Comparison of ENCODE assay signal across 9 cellular contexts in the genomic region with DNA sequence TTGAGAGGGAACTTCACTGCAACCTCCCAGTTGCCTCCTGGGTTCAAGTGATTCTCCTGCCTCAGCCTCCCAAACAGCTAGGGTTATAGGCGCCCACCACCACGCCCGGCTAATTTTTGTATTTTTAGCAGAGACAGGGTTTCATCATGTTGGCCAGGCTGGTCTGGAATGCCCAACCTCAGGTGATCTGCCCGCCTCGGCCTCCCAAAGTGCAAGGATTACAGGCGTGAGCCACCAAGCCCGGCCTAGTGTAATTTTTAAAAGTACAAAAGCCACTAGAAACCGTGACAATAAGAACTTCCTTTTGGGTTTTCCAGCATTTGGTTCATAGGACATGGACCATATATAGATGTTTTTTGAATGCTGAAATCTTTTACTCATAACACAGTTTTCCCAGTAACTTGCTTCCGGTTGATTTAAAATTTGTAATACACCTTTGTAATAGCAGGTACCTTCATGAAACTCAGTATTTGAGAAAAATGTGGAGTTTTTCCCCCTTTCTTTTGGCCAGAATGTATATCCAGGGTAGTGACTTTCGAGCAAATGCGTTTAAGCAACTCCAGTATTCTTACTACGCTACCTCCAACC. TPM values are rescaled to one million over a fixed set of nuclear protein-coding genes. Genes with fewer than 3 reads are reported as not detected.
DNase-seq lines count a peak whose midpoint lies in the region; ATAC-seq and TF ChIP-seq lines count a peak whose summit lies in the region.
"Had no signal": no experiment of that assay in that cellular context is flagged by ENCODE, and none has a peak within 500 bp of the region (broad histone marks: within the 10 kb centered on the region; RNA-seq: fewer than 3 reads in every experiment).

No MANE protein-coding gene starts in this region.

- TF ChIP-seq CTCF in HFFc6 (IDR thresholded peaks at IDR 0.05): no peak

- H3K4me3 Mint-ChIP-seq in HFFc6: peak overlapping the region; percentile 98
- peak overlapping the region; percentile 96 for H3K4me3 Mint-ChIP-seq in activated CD8-positive, alpha-beta T cell treated with anti-CD3 and anti-CD28 coated beads, Interleukin-2, amount 10 ng/mL, durations not matched to agents 7 days and 5 days
- peak overlapping the region; percentile 87 for H3K4me3 Mint-ChIP-seq in stimulated activated effector memory CD8-positive, alpha-beta T cell treated with anti-CD3 and anti-CD28 coated beads, Interleukin-12 subunit alpha, Interleukin-12 subunit beta, amount 100 ng/mL, for 72 hours

- no peaks in the 10 kb centered on the region for H3K9me3 Mint-ChIP-seq in HFFc6
- H3K9me3 Mint-ChIP-seq in activated CD8-positive, alpha-beta T cell treated with anti-CD3 and anti-CD28 coated beads, Interleukin-2, amount 10 ng/mL, durations not matched to agents 7 days and 5 days (ENCODE audit: insufficient read depth): no peaks in the 10 kb centered on the region
- no peaks in the 10 kb centered on the region for H3K9me3 Mint-ChIP-seq in stimulated activated effector memory CD8-positive, alpha-beta T cell treated with anti-CD3 and anti-CD28 coated beads, Interleukin-12 subunit alpha, Interleukin-12 subunit beta, amount 100 ng/mL, for 72 hours

- CTCF ChIA-PET in activated CD8-positive, alpha-beta T cell treated with anti-CD3 and anti-CD28 coated beads, Interleukin-2, amount 10 ng/mL, durations not matched to agents 7 days and 5 days (lab: Charles Lee): interaction anchor here (1.0 to 4.0 kb wide), 2 partner anchors 19 to 103 kb away, joined by 3 to 17 read pairs; no protein-coding TSS in a partner anchor

- H3K36me3 Mint-ChIP-seq in HFFc6 (ENCODE audit: low read depth): peaks cover 23% of the 10 kb centered on the region
- peaks cover 21% of the 10 kb centered on the region for H3K36me3 Mint-ChIP-seq in activated CD8-positive, alpha-beta T cell treated with anti-CD3 and anti-CD28 coated beads, Interleukin-2, amount 10 ng/mL, durations not matched to agents 7 days and 5 days (ENCODE audit: low read depth)
- H3K36me3 Mint-ChIP-seq in stimulated activated effector memory CD8-positive, alpha-beta T cell treated with anti-CD3 and anti-CD28 coated beads, Interleukin-12 subunit alpha, Interleukin-12 subunit beta, amount 100 ng/mL, for 72 hours: peaks cover 17% of the 10 kb centered on the region

- no peak for DNase-seq in HFFc6
- no peak for DNase-seq in activated CD8-positive, alpha-beta T cell treated with anti-CD3 and anti-CD28 coated beads, Interleukin-2, amount 10 ng/mL, durations not matched to agents 7 days and 5 days
- no peak for DNase-seq in stimulated activated effector memory CD8-positive, alpha-beta T cell treated with anti-CD3 and anti-CD28 coated beads, Interleukin-12 subunit alpha, Interleukin-12 subunit beta, amount 100 ng/mL, for 72 hours (ENCODE audit: low spot score in 2 of 2)
- DNase-seq in posterior cingulate gyrus: no peak
- DNase-seq in HCEC 1CT: no peak

- no peaks in the 10 kb centered on the region for H3K36me3 ChIP-seq in iPS-15b (ENCODE audit: control insufficient read depth, insufficient read depth, low read length)

- no peaks in the 10 kb centered on the region for H3K27me3 ChIP-seq in iPS-15b (ENCODE audit: control insufficient read depth, insufficient read depth, low read length)

- H3K27ac Mint-ChIP-seq in HFFc6: peak overlapping the region; percentile 93
- H3K27ac Mint-ChIP-seq in activated CD8-positive, alpha-beta T cell treated with anti-CD3 and anti-CD28 coated beads, Interleukin-2, amount 10 ng/mL, durations not matched to agents 7 days and 5 days: peak overlapping the region; percentile 96
- H3K27ac Mint-ChIP-seq in stimulated activated effector memory CD8-positive, alpha-beta T cell treated with anti-CD3 and anti-CD28 coated beads, Interleukin-12 subunit alpha, Interleukin-12 subunit beta, amount 100 ng/mL, for 72 hours: peak overlapping the region; percentile 92

- H3K4me1 Mint-ChIP-seq in HFFc6 (ENCODE audit: low read depth): peaks cover 45% of the 10 kb centered on the region
- H3K4me1 Mint-ChIP-seq in activated CD8-positive, alpha-beta T cell treated with anti-CD3 and anti-CD28 coated beads, Interleukin-2, amount 10 ng/mL, durations not matched to agents 7 days and 5 days (ENCODE audit: low read depth): peaks cover 38% of the 10 kb centered on the region
- H3K4me1 Mint-ChIP-seq in stimulated activated effector memory CD8-positive, alpha-beta T cell treated with anti-CD3 and anti-CD28 coated beads, Interleukin-12 subunit alpha, Interleukin-12 subunit beta, amount 100 ng/mL, for 72 hours: peaks cover 33% of the 10 kb centered on the region

- no peaks in the 10 kb centered on the region for H3K9me3 ChIP-seq in iPS-15b (ENCODE audit: control insufficient read depth, insufficient read depth, low read length)

- intact Hi-C loops in posterior cingulate gyrus (cut with DNase I): loop anchor here (5.0 kb wide), 3 partner anchors 105 to 245 kb away; partner anchors contain the start of genes BRPF3, SRSF3 and STK38

- peaks cover 10% of the 10 kb centered on the region for H3K4me1 ChIP-seq in iPS-15b (ENCODE audit: control insufficient read depth, insufficient read depth, low read length)

- peak overlapping the region; percentile 56 for H3K9ac ChIP-seq in iPS-15b (ENCODE audit: low read depth, low read length)

- POLR2A ChIA-PET in activated CD8-positive, alpha-beta T cell treated with anti-CD3 and anti-CD28 coated beads, Interleukin-2, amount 10 ng/mL, durations not matched to agents 7 days and 5 days (lab: Charles Lee): interaction anchor here (0.6 to 1.4 kb wide), 5 partner anchors 9 to 526 kb away, joined by 3 to 6 read pairs (median 4); no protein-coding TSS in a partner anchor

- H3K4me3 ChIP-seq in iPS-15b (ENCODE audit: low read depth, low read length): peak overlapping the region; percentile 90

- H3K27me3 Mint-ChIP-seq in HFFc6 (ENCODE audit: insufficient read depth): peaks cover 2% of the 10 kb centered on the region; the same call in 1 of the 2 replicates
- H3K27me3 Mint-ChIP-seq in activated CD8-positive, alpha-beta T cell treated with anti-CD3 and anti-CD28 coated beads, Interleukin-2, amount 10 ng/mL, durations not matched to agents 7 days and 5 days (ENCODE audit: low read depth): no peaks in the 10 kb centered on the region

- ATAC-seq in activated CD8-positive, alpha-beta T cell treated with anti-CD3 and anti-CD28 coated beads, Interleukin-2, amount 10 ng/mL, durations not matched to agents 7 days and 5 days: no peak
- no peak for ATAC-seq in stimulated activated effector memory CD8-positive, alpha-beta T cell treated with anti-CD3 and anti-CD28 coated beads, Interleukin-12 subunit alpha, Interleukin-12 subunit beta, amount 100 ng/mL, for 72 hours
- ATAC-seq in GM21786 (IDR thresholded peaks at IDR 0.05; ENCODE audit: unreplicated experiment): no peak
- no peak for ATAC-seq in HG03432 (IDR thresholded peaks at IDR 0.05; ENCODE audit: unreplicated experiment)

RNA-seq across cellular contexts. Expression of gene PXT1, which starts 0.5 kb away (rescaled TPM):
- under 1 TPM in 3 of 6 experiments, not detected in 3; 0.09 to 0.12 (median 0.09) TPM for total RNA-seq in HFFc6 (2021; fragmentation: NEBNext Ultra II Directional; extraction: Animal tissue kit (Norgen Biotek cat#: 25700))
- total RNA-seq in activated CD8-positive, alpha-beta T cell treated with anti-CD3 and anti-CD28 coated beads, Interleukin-2, amount 10 ng/mL, durations not matched to agents 7 days and 5 days: under 1 TPM; 0.16 TPM
- total RNA-seq: NCI-H460 had no signal

RNA-seq across cellular contexts. Expression of gene KCTD20, which starts 0.6 kb away (rescaled TPM):
- 10 to 100 TPM; 53.0 to 81.7 (median 65.4) TPM for total RNA-seq in HFFc6 (2021; fragmentation: NEBNext Ultra II Directional; extraction: Animal tissue kit (Norgen Biotek cat#: 25700))
- 10 to 100 TPM; 56.5 to 58.9 TPM for total RNA-seq in activated CD8-positive, alpha-beta T cell treated with anti-CD3 and anti-CD28 coated beads, Interleukin-2, amount 10 ng/mL, durations not matched to agents 7 days and 5 days

RNA-seq across cellular contexts. Expression of gene ETV7, which starts 54.7 kb away (rescaled TPM):
- total RNA-seq in HFFc6 (2021; fragmentation: NEBNext Ultra II Directional; extraction: Animal tissue kit (Norgen Biotek cat#: 25700)): under 1 TPM in 4 of 6 experiments, not detected in 2; 0.20 to 0.32 (median 0.24) TPM
- 1 to 10 TPM; 3.5 to 4.6 TPM for total RNA-seq in activated CD8-positive, alpha-beta T cell treated with anti-CD3 and anti-CD28 coated beads, Interleukin-2, amount 10 ng/mL, durations not matched to agents 7 days and 5 days
